In genomic region chr5:21143686-21144085, GRCh38 we compare ENCODE assay signal across 36 cellular contexts.
"Had no signal": no experiment of that assay in that cellular context is flagged by ENCODE, and none has a peak within 500 bp of the region (broad histone marks: within the 10 kb centered on the region; RNA-seq: fewer than 3 reads in every experiment).

No MANE protein-coding gene starts in this region.

- H3K27ac Mint-ChIP-seq: activated B cell treated with CpG ODN at 0.5 μM for 24 hours; activated CD4-positive, alpha-beta memory T cell treated with anti-CD3 and anti-CD28 coated beads for 36 hours; activated CD8-positive, alpha-beta T cell treated with anti-CD3 and anti-CD28 coated beads for 36 hours; activated naive CD4-positive, alpha-beta T cell treated with anti-CD3 and anti-CD28 coated beads, Interleukin-2, amount 10 ng/mL, durations not matched to agents 7 days and 5 days; activated naive CD4-positive, alpha-beta T cell treated with anti-CD3 and anti-CD28 coated beads, Interleukin-2, amount 50 U/mL, for 24 hours; activated naive CD8-positive, alpha-beta T cell; activated naive CD8-positive, alpha-beta T cell treated with anti-CD3 and anti-CD28 coated beads, Interleukin-2, amount 10 ng/mL, durations not matched to agents 7 days and 5 days; activated naive CD8-positive, alpha-beta T cell treated with anti-CD3 and anti-CD28 coated beads, Interleukin-2, amount 50 U/mL, for 24 hours; activated T-cell treated with anti-CD3 and anti-CD28 coated beads, Interleukin-2, amount 50 U/mL, for 72 hours; activated T-helper 1 cell treated with anti-CD3 and anti-CD28 coated beads, Interleukin-12 subunit alpha, Interleukin-12 subunit beta, Interleukin-2, Interleukin-4 antibody, amounts not matched to agents 30 ng/mL and 10 ng/mL and 1 ng/mL, durations not matched to agents 14 hours and 24 hours and 36 hours; activated T-helper 2 cell treated with anti-CD3 and anti-CD28 coated beads, Interferon-gamma antibody, Interleukin-2, Interleukin-4, amounts not matched to agents 10 μg/mL and 5 μg/mL and 100 μg/mL, durations not matched to agents 14 hours and 24 hours and 36 hours; brain; T-helper 1 cell treated with Interleukin-12 subunit alpha and Interleukin-12 subunit beta and Interleukin-4 antibody, amounts not matched to agents 30 μg/mL and 1 μg/mL, for 36 hours; T-helper 2 cell treated with Interferon-gamma antibody and Interleukin-4, amounts not matched to agents 5 μg/mL and 100 μg/mL, for 36 hours had no signal

- H3K4me1 ChIP-seq: ascending aorta had no signal

- H3K27me3 Mint-ChIP-seq: activated B cell treated with CpG ODN at 0.5 μM for 24 hours; activated CD4-positive, alpha-beta memory T cell treated with anti-CD3 and anti-CD28 coated beads for 36 hours; activated CD8-positive, alpha-beta T cell treated with anti-CD3 and anti-CD28 coated beads for 36 hours; activated naive CD4-positive, alpha-beta T cell treated with anti-CD3 and anti-CD28 coated beads, Interleukin-2, amount 10 ng/mL, durations not matched to agents 7 days and 5 days; activated naive CD4-positive, alpha-beta T cell treated with anti-CD3 and anti-CD28 coated beads, Interleukin-2, amount 50 U/mL, for 24 hours; activated naive CD8-positive, alpha-beta T cell; activated naive CD8-positive, alpha-beta T cell treated with anti-CD3 and anti-CD28 coated beads, Interleukin-2, amount 10 ng/mL, durations not matched to agents 7 days and 5 days; activated naive CD8-positive, alpha-beta T cell treated with anti-CD3 and anti-CD28 coated beads, Interleukin-2, amount 50 U/mL, for 24 hours; central memory CD8-positive, alpha-beta T cell had no signal

- H3K36me3 Mint-ChIP-seq: activated CD4-positive, alpha-beta memory T cell treated with anti-CD3 and anti-CD28 coated beads for 36 hours; activated naive CD4-positive, alpha-beta T cell treated with anti-CD3 and anti-CD28 coated beads, Interleukin-2, amount 10 ng/mL, durations not matched to agents 7 days and 5 days; activated naive CD4-positive, alpha-beta T cell treated with anti-CD3 and anti-CD28 coated beads, Interleukin-2, amount 50 U/mL, for 24 hours; activated naive CD8-positive, alpha-beta T cell; activated naive CD8-positive, alpha-beta T cell treated with anti-CD3 and anti-CD28 coated beads, Interleukin-2, amount 10 ng/mL, durations not matched to agents 7 days and 5 days; brain had no signal

- H3K9me3 Mint-ChIP-seq: activated B cell treated with CpG ODN at 0.5 μM for 24 hours; activated naive CD4-positive, alpha-beta T cell treated with anti-CD3 and anti-CD28 coated beads, Interleukin-2, amount 10 ng/mL, durations not matched to agents 7 days and 5 days; activated naive CD4-positive, alpha-beta T cell treated with anti-CD3 and anti-CD28 coated beads, Interleukin-2, amount 50 U/mL, for 24 hours; activated T-helper 1 cell treated with anti-CD3 and anti-CD28 coated beads, Interleukin-12 subunit alpha, Interleukin-12 subunit beta, Interleukin-2, Interleukin-4 antibody, amounts not matched to agents 30 ng/mL and 10 ng/mL and 1 ng/mL, durations not matched to agents 14 hours and 24 hours and 36 hours; T-helper 1 cell treated with Interleukin-12 subunit alpha and Interleukin-12 subunit beta and Interleukin-4 antibody, amounts not matched to agents 30 μg/mL and 1 μg/mL, for 36 hours had no signal

- H3K27me3 ChIP-seq: ascending aorta, cardiac muscle cell had no signal

- H3K27ac ChIP-seq: ascending aorta, cardiac muscle cell, VCaP had no signal

- H3K36me3 ChIP-seq: ascending aorta, cardiac muscle cell had no signal

- H3K4me3 Mint-ChIP-seq: activated B cell treated with CpG ODN at 0.5 μM for 24 hours; activated CD4-positive, alpha-beta memory T cell treated with anti-CD3 and anti-CD28 coated beads for 36 hours; activated CD8-positive, alpha-beta T cell treated with anti-CD3 and anti-CD28 coated beads for 36 hours; activated naive CD4-positive, alpha-beta T cell treated with anti-CD3 and anti-CD28 coated beads, Interleukin-2, amount 10 ng/mL, durations not matched to agents 7 days and 5 days; activated naive CD4-positive, alpha-beta T cell treated with anti-CD3 and anti-CD28 coated beads, Interleukin-2, amount 50 U/mL, for 24 hours; activated naive CD8-positive, alpha-beta T cell; activated naive CD8-positive, alpha-beta T cell treated with anti-CD3 and anti-CD28 coated beads, Interleukin-2, amount 10 ng/mL, durations not matched to agents 7 days and 5 days; activated naive CD8-positive, alpha-beta T cell treated with anti-CD3 and anti-CD28 coated beads, Interleukin-2, amount 50 U/mL, for 24 hours; activated T-cell treated with anti-CD3 and anti-CD28 coated beads, Interleukin-2, amount 50 U/mL, for 4 hours; activated T-cell treated with anti-CD3 and anti-CD28 coated beads, Interleukin-2, amount 50 U/mL, for 72 hours; activated T-helper 1 cell treated with anti-CD3 and anti-CD28 coated beads, Interleukin-12 subunit alpha, Interleukin-12 subunit beta, Interleukin-2, Interleukin-4 antibody, amounts not matched to agents 30 ng/mL and 10 ng/mL and 1 ng/mL, durations not matched to agents 14 hours and 24 hours and 36 hours; brain; central memory CD8-positive, alpha-beta T cell; T-helper 1 cell treated with Interleukin-12 subunit alpha and Interleukin-12 subunit beta and Interleukin-4 antibody, amounts not matched to agents 30 μg/mL and 1 μg/mL, for 36 hours; T-helper 2 cell treated with Interferon-gamma antibody and Interleukin-4, amounts not matched to agents 5 μg/mL and 100 μg/mL, for 36 hours had no signal

- H3K4me1 Mint-ChIP-seq: activated B cell treated with CpG ODN at 0.5 μM for 24 hours; activated naive CD4-positive, alpha-beta T cell treated with anti-CD3 and anti-CD28 coated beads, Interleukin-2, amount 10 ng/mL, durations not matched to agents 7 days and 5 days; activated naive CD4-positive, alpha-beta T cell treated with anti-CD3 and anti-CD28 coated beads, Interleukin-2, amount 50 U/mL, for 24 hours; activated naive CD8-positive, alpha-beta T cell treated with anti-CD3 and anti-CD28 coated beads, Interleukin-2, amount 10 ng/mL, durations not matched to agents 7 days and 5 days; activated naive CD8-positive, alpha-beta T cell treated with anti-CD3 and anti-CD28 coated beads, Interleukin-2, amount 50 U/mL, for 24 hours; brain; central memory CD8-positive, alpha-beta T cell had no signal

- ATAC-seq: activated CD8-positive, alpha-beta T cell treated with anti-CD3 and anti-CD28 coated beads for 36 hours; activated naive CD8-positive, alpha-beta T cell treated with anti-CD3 and anti-CD28 coated beads, Interleukin-2, amount 50 U/mL, for 24 hours; activated T-cell treated with anti-CD3 and anti-CD28 coated beads, Interleukin-2, amount 50 U/mL, for 4 hours had no signal

- H3K4me3 ChIP-seq: ascending aorta, cardiac muscle cell had no signal

- DNase-seq: activated B cell treated with CpG ODN at 0.5 μM for 24 hours; activated CD4-positive, alpha-beta memory T cell treated with anti-CD3 and anti-CD28 coated beads for 36 hours; activated CD4-positive, alpha-beta T cell treated with anti-CD3 and anti-CD28 coated beads for 48 hours; activated CD4-positive, alpha-beta T cell treated with anti-CD3 and anti-CD28 coated beads, Interleukin-2, amount 50 U/mL, for 1 hour; activated CD4-positive, alpha-beta T cell treated with anti-CD3 and anti-CD28 coated beads, Interleukin-2, amount 50 U/mL, for 4 hours; activated CD4-positive, CD25-positive, alpha-beta regulatory T cell treated with anti-CD3 and anti-CD28 coated beads, Interleukin-2, amount 50 U/mL, for 72 hours; activated CD8-positive, alpha-beta memory T cell treated with anti-CD3 and anti-CD28 coated beads, Interleukin-2, amount 50 U/mL, for 4 hours; activated CD8-positive, alpha-beta T cell treated with anti-CD3 and anti-CD28 coated beads for 36 hours; activated effector memory CD4-positive, alpha-beta T cell treated with Interleukin-2 at 50 U/mL for 16 hours; activated gamma-delta T cell; activated naive CD4-positive, alpha-beta T cell treated with anti-CD3 and anti-CD28 coated beads, Interleukin-2, amount 10 ng/mL, durations not matched to agents 7 days and 5 days; activated naive CD4-positive, alpha-beta T cell treated with Interleukin-2 at 50 U/mL for 16 hours; activated naive CD8-positive, alpha-beta T cell treated with anti-CD3 and anti-CD28 coated beads, Interleukin-2, amount 10 ng/mL, durations not matched to agents 7 days and 5 days; activated naive CD8-positive, alpha-beta T cell treated with anti-CD3 and anti-CD28 coated beads, Interleukin-2, amount 50 U/mL, for 24 hours; activated T-cell treated with anti-CD3 and anti-CD28 coated beads for 4 hours; activated T-cell treated with anti-CD3 and anti-CD28 coated beads, Interleukin-2, amount 50 U/mL, for 1 hour; activated T-cell treated with anti-CD3 and anti-CD28 coated beads, Interleukin-2, amount 50 U/mL, for 4 hours; activated T-cell treated with anti-CD3 and anti-CD28 coated beads, Interleukin-2, amount 50 U/mL, for 72 hours; amygdala; anterior cingulate cortex; caudate nucleus; cerebellar nuclear complex; T-helper 1 cell; T-helper 2 cell; T-helper 9 cell had no signal
